8 cellular contexts compared by ENCODE assay signal in genomic region chr14:69636051-69636639, GRCh38. TPM values are rescaled to one million over a fixed set of nuclear protein-coding genes. Genes with fewer than 3 reads are reported as not detected.
A peak's percentile ranks its signal among the peaks of the same experiment; 100 is the strongest.
DNase-seq lines count a peak whose midpoint lies in the region; ATAC-seq and TF ChIP-seq lines count a peak whose summit lies in the region.

No MANE protein-coding gene starts in this region.

- H3K4me1 Mint-ChIP-seq in WTC11, result peaks cover 72% of the 10 kb centered on the region

- H3K4me3 Mint-ChIP-seq in WTC11, result no peak overlapping the region

- H3K9me3 Mint-ChIP-seq in WTC11, result peaks cover 9% of the 10 kb centered on the region

- ATAC-seq in HG02610 (IDR thresholded peaks at IDR 0.05; ENCODE audit: unreplicated experiment) (peak; percentile 37), WTC11 (no peak), Right ventricle myocardium superior (ENCODE audit: poor library complexity) (peak; percentile 45), HG02623 (IDR thresholded peaks at IDR 0.05; ENCODE audit: unreplicated experiment) (no peak)

- POLR2A ChIA-PET in WTC11 (lab: Charles Lee), result no interaction called here

- peak overlapping the region; percentile 29 for H3K27ac Mint-ChIP-seq in WTC11

- no peak for DNase-seq in WTC11 (ENCODE audit: low spot score)
- DNase-seq in Right ventricle myocardium superior, result no peak
- DNase-seq in stimulated activated CD8-positive, alpha-beta memory T cell treated with anti-CD3 and anti-CD28 coated beads, Interleukin-4, amount 100 ng/mL, for 48 hours, result peak; percentile 69
- DNase-seq in SKM-1 (lab: John Stamatoyannopoulos, UW; ENCODE audit: unreplicated experiment), result no peak
- no peak for DNase-seq in NCI-H524 treated with DMSO at 0.1 percent for 48 hours (lab: John Stamatoyannopoulos, UW)
- no peak for DNase-seq in dedifferentiated amniotic fluid mesenchymal stem cell (ENCODE audit: extremely low spot score)

- no peaks in the 10 kb centered on the region; the same call in 1 of the 2 replicates for H3K27me3 Mint-ChIP-seq in WTC11 (ENCODE audit: low read depth)

- peaks cover 8% of the 10 kb centered on the region for H3K36me3 Mint-ChIP-seq in WTC11

- CTCF ChIA-PET in WTC11 (lab: Charles Lee), result interaction anchor here (0.9 to 1.2 kb wide), 3 partner anchors 34 to 91 kb away, joined by 3 to 4 read pairs (median 3); no protein-coding TSS in a partner anchor

- no peak for TF ChIP-seq CTCF in WTC11 (IDR thresholded peaks at IDR 0.05)

- intact Hi-C loops in Right ventricle myocardium superior (cut with DNase I), result no loop called here

TF ChIP-seq in WTC11, 78 proteins besides CTCF, POLR2A, EP300 and RAD21:
- TF ChIP-seq STAT6 (CRISPR knock-in tag; conservative IDR thresholded peaks at IDR 0.05; ENCODE audit: low read depth), result no peak
- no peak for TF ChIP-seq E2F1 (CRISPR knock-in tag; IDR thresholded peaks at IDR 0.05)
- TF ChIP-seq ZSCAN18 (CRISPR knock-in tag; IDR thresholded peaks at IDR 0.05), result no peak
- TF ChIP-seq ZNF121 (CRISPR knock-in tag; IDR thresholded peaks at IDR 0.05), result no peak
- TF ChIP-seq IRF1 (CRISPR knock-in tag; IDR thresholded peaks at IDR 0.05), result no peak
- no peak for TF ChIP-seq E2F5 (CRISPR knock-in tag; IDR thresholded peaks at IDR 0.05)
- TF ChIP-seq NFATC4 (CRISPR knock-in tag; IDR thresholded peaks at IDR 0.05), result no peak
- TF ChIP-seq ZNF219 (CRISPR knock-in tag; IDR thresholded peaks at IDR 0.05; ENCODE audit: borderline replicate concordance), result no peak

RNA-seq across cellular contexts. Expression of gene SUSD6, which starts 24.7 kb away (rescaled TPM):
- total RNA-seq in WTC11 (2021) (6.6 to 10.1 TPM (median 8.1 TPM) in 3 replicates), Right ventricle myocardium superior (20.8 TPM)

Comparison
In these comparisons a context has a peak if more than half of its experiments do, and no peak if none do; other contexts are left out.
1. ATAC-seq: peak in HG02610 (single experiment) and Right ventricle myocardium superior (single experiment); none in WTC11 (single experiment) and HG02623 (single experiment).